In the genomic region with DNA sequence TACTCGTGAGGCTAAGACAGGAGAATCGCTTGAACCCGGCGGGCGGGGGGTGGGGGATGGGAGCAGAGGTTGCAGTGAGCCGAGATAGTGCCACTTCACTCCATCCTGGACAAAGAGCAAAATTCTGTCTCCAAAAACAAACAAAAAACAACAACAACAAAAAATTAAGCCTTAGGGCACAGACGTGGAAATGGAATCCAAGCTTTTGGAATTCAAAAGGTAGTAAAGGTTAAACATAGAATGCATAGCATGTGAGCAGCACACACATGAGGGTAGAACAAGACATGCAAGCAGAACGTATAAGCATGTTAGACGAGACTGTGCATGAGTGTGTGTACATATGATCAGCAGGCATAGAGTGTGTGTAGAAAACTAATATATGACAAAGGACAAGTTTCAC, we compare ENCODE assay signal across 9 cellular contexts.
"Had no signal": no experiment of that assay in that cellular context is flagged by ENCODE, and none has a peak within 500 bp of the region (broad histone marks: within the 10 kb centered on the region; RNA-seq: fewer than 3 reads in every experiment).

No MANE protein-coding gene starts in this region.

- H3K36me3 ChIP-seq: HAP-1 had no signal

- H3K27ac Mint-ChIP-seq: GM23338, HFFc6 had no signal

- H3K9me3 ChIP-seq: HAP-1 had no signal

- H3K4me2 ChIP-seq: GM23338 had no signal

- DNase-seq: H7, HFFc6, IMR-90, KG1 had no signal

- H3K4me3 Mint-ChIP-seq: GM23338, HFFc6 had no signal

- FAIRE-seq: H1, K562 had no signal

- H3K9me3 Mint-ChIP-seq: GM23338, HFFc6 had no signal

- H3K4me3 ChIP-seq: GM23338, HAP-1, K562 had no signal

- H2AFZ ChIP-seq: GM23338 had no signal

- H3K27ac ChIP-seq: HL-60 had no signal

- H3K4me1 ChIP-seq: HAP-1 had no signal
